Comparison of ENCODE assay signal across 2 cellular contexts in the genomic region with DNA sequence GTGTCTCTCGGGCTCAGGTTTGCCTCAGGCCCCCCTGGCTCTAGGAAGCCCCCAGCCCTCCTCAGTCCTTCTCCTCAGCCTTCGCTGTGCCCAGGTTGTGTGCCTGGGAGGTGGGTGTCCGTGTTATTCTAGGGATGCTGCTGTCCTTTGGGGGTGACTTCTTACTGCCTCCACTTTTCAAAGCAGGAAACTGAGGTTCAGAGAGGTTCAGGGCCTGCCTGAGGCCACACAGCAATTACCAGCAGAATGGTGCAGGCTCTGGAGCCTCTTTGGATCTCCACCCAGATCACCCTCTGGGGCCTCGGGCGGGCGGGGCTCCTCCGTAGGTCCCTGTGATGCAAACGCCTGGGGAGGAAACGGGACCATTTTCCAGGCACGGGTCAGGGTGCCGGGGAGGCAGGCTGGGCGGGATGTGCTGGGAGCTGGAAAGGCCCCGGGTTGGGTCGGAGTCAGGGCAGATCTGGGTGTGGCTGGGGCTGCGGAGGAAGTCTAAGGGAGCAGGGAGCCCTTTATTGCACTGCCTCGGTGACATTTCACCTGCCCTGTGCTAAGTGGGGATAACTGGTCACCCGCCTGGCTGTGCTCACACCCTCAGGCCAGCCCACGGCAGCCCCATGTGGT.
TF ChIP-seq lines count a peak whose summit lies in the region.

No MANE protein-coding gene starts in this region.

TF ChIP-seq in A549, 52 proteins besides CTCF, POLR2A, EP300 and RAD21:
- TF ChIP-seq MYC (IDR thresholded peaks at IDR 0.05; ENCODE audit: borderline replicate concordance, low read length) (no peak), ZFP36 (IDR thresholded peaks at IDR 0.05; ENCODE audit: borderline replicate concordance, partially characterized antibody) (peak; percentile 78), FOSL2 (IDR thresholded peaks at IDR 0.05) (no peak), FOSL2 (CRISPR knock-in tag; IDR thresholded peaks at IDR 0.05) (no peak), PBX3 (IDR thresholded peaks at IDR 0.05) (no peak)

TF ChIP-seq in K562, 482 proteins besides CTCF, POLR2A, EP300 and RAD21:
- TF ChIP-seq ERF (CRISPR knock-in tag; IDR thresholded peaks at IDR 0.05) = no peak
- TF ChIP-seq, protein P1, sequence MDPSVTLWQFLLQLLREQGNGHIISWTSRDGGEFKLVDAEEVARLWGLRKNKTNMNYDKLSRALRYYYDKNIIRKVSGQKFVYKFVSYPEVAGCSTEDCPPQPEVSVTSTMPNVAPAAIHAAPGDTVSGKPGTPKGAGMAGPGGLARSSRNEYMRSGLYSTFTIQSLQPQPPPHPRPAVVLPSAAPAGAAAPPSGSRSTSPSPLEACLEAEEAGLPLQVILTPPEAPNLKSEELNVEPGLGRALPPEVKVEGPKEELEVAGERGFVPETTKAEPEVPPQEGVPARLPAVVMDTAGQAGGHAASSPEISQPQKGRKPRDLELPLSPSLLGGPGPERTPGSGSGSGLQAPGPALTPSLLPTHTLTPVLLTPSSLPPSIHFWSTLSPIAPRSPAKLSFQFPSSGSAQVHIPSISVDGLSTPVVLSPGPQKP (CRISPR knock-in tag; IDR thresholded peaks at IDR 0.05) = no peak
- TF ChIP-seq BCOR (IDR thresholded peaks at IDR 0.05) = peak; percentile 57; the same call in 1 of the 2 replicates
- TF ChIP-seq, protein P2, sequence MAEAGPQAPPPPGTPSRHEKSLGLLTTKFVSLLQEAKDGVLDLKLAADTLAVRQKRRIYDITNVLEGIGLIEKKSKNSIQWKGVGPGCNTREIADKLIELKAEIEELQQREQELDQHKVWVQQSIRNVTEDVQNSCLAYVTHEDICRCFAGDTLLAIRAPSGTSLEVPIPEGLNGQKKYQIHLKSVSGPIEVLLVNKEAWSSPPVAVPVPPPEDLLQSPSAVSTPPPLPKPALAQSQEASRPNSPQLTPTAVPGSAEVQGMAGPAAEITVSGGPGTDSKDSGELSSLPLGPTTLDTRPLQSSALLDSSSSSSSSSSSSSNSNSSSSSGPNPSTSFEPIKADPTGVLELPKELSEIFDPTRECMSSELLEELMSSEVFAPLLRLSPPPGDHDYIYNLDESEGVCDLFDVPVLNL (CRISPR knock-in tag; IDR thresholded peaks at IDR 0.05; ENCODE audit: low read depth) = no peak
- 0 out of 2 replicates have a peak, but pooled peaks have one; percentile 21 for TF ChIP-seq ZFX (CRISPR knock-in tag; IDR thresholded peaks at IDR 0.05)
- TF ChIP-seq ZFP36 (IDR thresholded peaks at IDR 0.05; ENCODE audit: low read depth, low read length, partially characterized antibody) = peak; percentile 91
- TF ChIP-seq, protein P3, sequence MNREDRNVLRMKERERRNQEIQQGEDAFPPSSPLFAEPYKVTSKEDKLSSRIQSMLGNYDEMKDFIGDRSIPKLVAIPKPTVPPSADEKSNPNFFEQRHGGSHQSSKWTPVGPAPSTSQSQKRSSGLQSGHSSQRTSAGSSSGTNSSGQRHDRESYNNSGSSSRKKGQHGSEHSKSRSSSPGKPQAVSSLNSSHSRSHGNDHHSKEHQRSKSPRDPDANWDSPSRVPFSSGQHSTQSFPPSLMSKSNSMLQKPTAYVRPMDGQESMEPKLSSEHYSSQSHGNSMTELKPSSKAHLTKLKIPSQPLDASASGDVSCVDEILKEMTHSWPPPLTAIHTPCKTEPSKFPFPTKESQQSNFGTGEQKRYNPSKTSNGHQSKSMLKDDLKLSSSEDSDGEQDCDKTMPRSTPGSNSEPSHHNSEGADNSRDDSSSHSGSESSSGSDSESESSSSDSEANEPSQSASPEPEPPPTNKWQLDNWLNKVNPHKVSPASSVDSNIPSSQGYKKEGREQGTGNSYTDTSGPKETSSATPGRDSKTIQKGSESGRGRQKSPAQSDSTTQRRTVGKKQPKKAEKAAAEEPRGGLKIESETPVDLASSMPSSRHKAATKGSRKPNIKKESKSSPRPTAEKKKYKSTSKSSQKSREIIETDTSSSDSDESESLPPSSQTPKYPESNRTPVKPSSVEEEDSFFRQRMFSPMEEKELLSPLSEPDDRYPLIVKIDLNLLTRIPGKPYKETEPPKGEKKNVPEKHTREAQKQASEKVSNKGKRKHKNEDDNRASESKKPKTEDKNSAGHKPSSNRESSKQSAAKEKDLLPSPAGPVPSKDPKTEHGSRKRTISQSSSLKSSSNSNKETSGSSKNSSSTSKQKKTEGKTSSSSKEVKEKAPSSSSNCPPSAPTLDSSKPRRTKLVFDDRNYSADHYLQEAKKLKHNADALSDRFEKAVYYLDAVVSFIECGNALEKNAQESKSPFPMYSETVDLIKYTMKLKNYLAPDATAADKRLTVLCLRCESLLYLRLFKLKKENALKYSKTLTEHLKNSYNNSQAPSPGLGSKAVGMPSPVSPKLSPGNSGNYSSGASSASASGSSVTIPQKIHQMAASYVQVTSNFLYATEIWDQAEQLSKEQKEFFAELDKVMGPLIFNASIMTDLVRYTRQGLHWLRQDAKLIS (CRISPR knock-in tag; IDR thresholded peaks at IDR 0.05) = no peak
- no peak for TF ChIP-seq ZFP91 (CRISPR knock-in tag; IDR thresholded peaks at IDR 0.05)
